ENCODE assay signal across 9 cellular contexts in genomic region chr17:7476951-7477350, GRCh38. TPM values are rescaled to one million over a fixed set of nuclear protein-coding genes. Genes with fewer than 3 reads are reported as not detected.
DNase-seq lines count a peak whose midpoint lies in the region; ATAC-seq and TF ChIP-seq lines count a peak whose summit lies in the region.
"Had no signal": no experiment of that assay in that cellular context is flagged by ENCODE, and none has a peak within 500 bp of the region (broad histone marks: within the 10 kb centered on the region; RNA-seq: fewer than 3 reads in every experiment).

No MANE protein-coding gene starts in this region.

- H3K36me3 Mint-ChIP-seq in osteocyte (ENCODE audit: unreplicated experiment): peaks cover 4% of the 10 kb centered on the region

- intact Hi-C loops in PC-3 (cut with micrococcal nuclease): no loop called here

- H3K9me3 ChIP-seq in PC-3 (ENCODE audit: low read length): no peaks in the 10 kb centered on the region

- H3K4me1 ChIP-seq in PC-3 (ENCODE audit: insufficient read depth, low read length): peaks cover 33% of the 10 kb centered on the region

- POLR2A ChIA-PET in PC-3 (lab: Charles Lee; ENCODE audit: unreplicated experiment): no interaction called here

- peak overlapping the region; percentile 62 for H3K27ac ChIP-seq in PC-3 (ENCODE audit: low read length)

- H2AFZ ChIP-seq in PC-3 (ENCODE audit: low read length): no peak overlapping the region

- CTCF ChIA-PET in PC-3 (lab: Charles Lee): no interaction called here

- no peak overlapping the region for H3K9ac ChIP-seq in PC-3 (ENCODE audit: low read length)

- H3K79me2 ChIP-seq in PC-3 (ENCODE audit: low read length): peaks cover 69% of the 10 kb centered on the region

- peak overlapping the region; percentile 92 for H3K27ac Mint-ChIP-seq in osteocyte (ENCODE audit: unreplicated experiment)

- no TSS peak for BruUV-seq in PC-3 (replicated peaks; lab: Mats Ljungman, UMichigan)

- no peaks in the 10 kb centered on the region for H3K27me3 ChIP-seq in PC-3 (ENCODE audit: low read length)

- no peaks in the 10 kb centered on the region for H3F3A ChIP-seq in PC-3 (ENCODE audit: low read length, unreplicated experiment)

- ATAC-seq in PC-3: no peak
- ATAC-seq in GM21529 (IDR thresholded peaks at IDR 0.05; ENCODE audit: unreplicated experiment): no peak

- H3K4me1 Mint-ChIP-seq in osteocyte (ENCODE audit: unreplicated experiment): peaks cover 45% of the 10 kb centered on the region

- H3K9me3 Mint-ChIP-seq in osteocyte (ENCODE audit: unreplicated experiment): no peaks in the 10 kb centered on the region

- H3K4me2 ChIP-seq in PC-3 (ENCODE audit: low read length): peak overlapping the region; percentile 91

- H3K27me3 Mint-ChIP-seq in osteocyte (ENCODE audit: unreplicated experiment): no peaks in the 10 kb centered on the region

- H4K20me1 ChIP-seq in PC-3 (ENCODE audit: low read length): no peaks in the 10 kb centered on the region

- no peaks in the 10 kb centered on the region for H3K36me3 ChIP-seq in PC-3 (ENCODE audit: low read depth, low read length)

- no peaks in the 10 kb centered on the region for H3K9me2 ChIP-seq in PC-3 (replicated peaks; ENCODE audit: low read length)

- TF ChIP-seq CTCF in AG09309 (IDR thresholded peaks at IDR 0.05; ENCODE audit: control insufficient read depth, insufficient read depth, low read depth, low read length, missing control alignments): no peak
- no peak for TF ChIP-seq CTCF in PC-3 (conservative IDR thresholded peaks at IDR 0.05; ENCODE audit: low read depth, low read length)
- TF ChIP-seq CTCF in epithelial cell of esophagus (IDR thresholded peaks at IDR 0.05; ENCODE audit: insufficient read depth, low read depth, low read length, missing control alignments): no peak
- no peak for TF ChIP-seq CTCF in osteocyte (IDR thresholded peaks at IDR 0.05)

- H3K4me3 ChIP-seq in AG09309 (ENCODE audit: control insufficient read depth, low read depth, low read length) (peak overlapping the region; percentile 52), PC-3 (ENCODE audit: low read length) (peak overlapping the region; percentile 79; the same call in 1 of the 2 replicates), epithelial cell of esophagus (ENCODE audit: low read length) (peak overlapping the region; percentile 94)

- no peak for DNase-seq in AG09309 (ENCODE audit: low read depth)
- no peak for DNase-seq in PC-3
- no peak for DNase-seq in epithelial cell of esophagus (ENCODE audit: low read depth)
- DNase-seq in osteocyte (ENCODE audit: extremely low spot score, unreplicated experiment): no peak
- DNase-seq in NCI-H1930 (lab: John Stamatoyannopoulos, UW): no peak
- no peak for DNase-seq in GM19238 (ENCODE audit: insufficient read length, low spot score)
- DNase-seq in stimulated activated CD8-positive, alpha-beta memory T cell treated with anti-CD3 and anti-CD28 coated beads, Interleukin-4, amount 100 ng/mL, for 48 hours: no peak

- H3K4me3 Mint-ChIP-seq in osteocyte (ENCODE audit: unreplicated experiment): peak overlapping the region; percentile 79

RNA-seq across cellular contexts. Expression of gene ZBTB4, which starts 2.5 kb away (rescaled TPM):
- total RNA-seq in PC-3 (2014; rRNA removed): 14.7 and 18.4 TPM in 2 replicates
- total RNA-seq in osteocyte: 47.9 and 49.7 TPM in 2 replicates

RNA-seq across cellular contexts. Expression of gene SLC35G6, which starts 4.3 kb away (rescaled TPM):
- total RNA-seq in PC-3 (2014; rRNA removed) (not detected in 2 replicates), osteocyte (not detected in 2 replicates)
- total RNA-seq: lung microvascular endothelial cell had no signal

RNA-seq across cellular contexts. Expression of gene POLR2A, which starts 7.2 kb away (rescaled TPM):
- total RNA-seq in PC-3 (2014; rRNA removed): 47.1 and 95.7 TPM in 2 replicates
- total RNA-seq in osteocyte: 148 and 149 TPM in 2 replicates

RNA-seq across cellular contexts. Expression of gene CHRNB1, which starts 32.1 kb away (rescaled TPM):
- 2.1 and 2.9 TPM in 2 replicates for total RNA-seq in PC-3 (2014; rRNA removed)
- total RNA-seq in osteocyte: 9.3 and 11.0 TPM in 2 replicates

RNA-seq across cellular contexts. Expression of gene FGF11, which starts 37.6 kb away (rescaled TPM):
- 0.69 and 1.0 TPM in 2 replicates for total RNA-seq in PC-3 (2014; rRNA removed)
- 1.3 and 1.5 TPM in 2 replicates for total RNA-seq in osteocyte
